ENCODE assay signal across 14 cellular contexts in the genomic region with DNA sequence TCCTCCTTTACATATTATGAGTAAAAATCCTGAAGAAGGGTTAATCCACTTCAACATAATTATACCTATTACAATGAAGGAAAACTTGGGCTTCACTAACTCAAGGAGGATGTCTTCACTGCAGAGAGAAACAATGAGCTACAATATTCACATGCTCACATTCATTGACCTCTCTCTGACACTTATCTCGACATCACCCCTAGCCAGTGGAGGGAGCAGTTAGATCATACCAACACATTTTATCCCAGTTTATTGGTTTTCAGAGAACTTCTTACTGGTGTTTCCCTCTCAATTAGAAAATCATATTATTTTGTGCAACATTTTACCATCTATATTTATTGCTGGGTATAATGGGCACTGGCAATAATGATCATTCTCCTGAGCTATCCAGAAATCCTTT.
DNase-seq lines count a peak whose midpoint lies in the region; ATAC-seq and TF ChIP-seq lines count a peak whose summit lies in the region.
"Had no signal": no experiment of that assay in that cellular context is flagged by ENCODE, and none has a peak within 500 bp of the region (broad histone marks: within the 10 kb centered on the region; RNA-seq: fewer than 3 reads in every experiment).

No MANE protein-coding gene starts in this region.

- no peak overlapping the region for H3K27ac ChIP-seq in transverse colon

- WGBS in transverse colon (ENCODE audit: low coverage in 1 of 2), 2 donors: 40% methylated on average over 1 of the region's 1 CpG; no CpG with 5 or more reads in 1 of the 2 donors

- no peak for TF ChIP-seq EP300 in transverse colon (IDR thresholded peaks at IDR 0.05; ENCODE audit: low read depth)

- peak; percentile 29 for DNase-seq in AG10803 (ENCODE audit: low read depth)
- DNase-seq in GM04504 (ENCODE audit: low read depth): peak; percentile 4
- DNase-seq in RKO (ENCODE audit: low spot score): peak; percentile 10
- peak; percentile 18 for DNase-seq in foreskin melanocyte
- DNase-seq in NCI-H2196 (lab: John Stamatoyannopoulos, UW; ENCODE audit: unreplicated experiment): no peak
- DNase-seq in HuH-7.5 (ENCODE audit: low spot score): no peak
- no peak for DNase-seq in transverse colon
- DNase-seq in left lobe of liver (ENCODE audit: low spot score): no peak
- DNase-seq: activated naive CD8-positive, alpha-beta T cell treated with anti-CD3 and anti-CD28 coated beads for 36 hours; activated T-cell treated with anti-CD3 and anti-CD28 coated beads, Interleukin-2, amount 50 U/mL, for 48 hours; NCI-H1436; NCI-H2227 treated with DMSO at 0.1 percent for 48 hours; posterior cingulate gyrus had no signal

- no peak for ATAC-seq in left lobe of liver
- ATAC-seq: K562 had no signal

- intact Hi-C loops in transverse colon (cut with DNase I; ENCODE audit: low total_unique reads): no loop called here

- no peak for TF ChIP-seq POLR2A in transverse colon (IDR thresholded peaks at IDR 0.05)

- H3K4me1 ChIP-seq in transverse colon: no peaks in the 10 kb centered on the region

- no peaks in the 10 kb centered on the region for H3K36me3 ChIP-seq in transverse colon

- no peaks in the 10 kb centered on the region for H3K9me3 ChIP-seq in transverse colon

- H3K27me3 ChIP-seq in transverse colon: no peaks in the 10 kb centered on the region

- TF ChIP-seq CTCF in AG10803 (conservative IDR thresholded peaks at IDR 0.05; ENCODE audit: low read length) (peak; percentile 38; the same call in 1 of the 2 replicates), transverse colon (IDR thresholded peaks at IDR 0.05) (no peak)

- in situ Hi-C loops in transverse colon (cut with MboI; ENCODE audit: low pct_ligation_motif_present in 1 of 4, low pct_unique_long_range_greater_than_20kb in 1 of 4, low sequenced_read_pairs in 3 of 4): no loop called here

- H3K4me3 ChIP-seq in AG10803 (ENCODE audit: low read length): no peak overlapping the region
- H3K4me3 ChIP-seq in transverse colon: no peak overlapping the region
- H3K4me3 ChIP-seq: K562 had no signal

Comparison
In these comparisons a context has a peak if more than half of its experiments do, and no peak if none do; other contexts are left out.
1. DNase-seq: peak in AG10803 (single experiment), GM04504 (single experiment), RKO (single experiment) and foreskin melanocyte (single experiment); none in NCI-H2196 (single experiment), HuH-7.5 (single experiment), transverse colon (single experiment) and left lobe of liver (single experiment).